ENCODE assay signal across 8 cellular contexts in genomic region chr1:227886993-227887696, GRCh38.
A peak's percentile ranks its signal among the peaks of the same experiment; 100 is the strongest.
DNase-seq lines count a peak whose midpoint lies in the region; ATAC-seq and TF ChIP-seq lines count a peak whose summit lies in the region.

No MANE protein-coding gene starts in this region.

- no peak for DNase-seq in CD14-positive monocyte (ENCODE audit: low spot score)
- DNase-seq in NT2/D1 (ENCODE audit: low read depth, low spot score): no peak
- peak in 6 of 10 donors; percentile 9 to 37 (median 22) for DNase-seq in dorsolateral prefrontal cortex
- DNase-seq in mesenchymal stem cell: peak; percentile 45
- peak; percentile 49 to 50 for DNase-seq in thyroid gland
- no peak for DNase-seq in globus pallidus (ENCODE audit: low spot score)
- DNase-seq in PC-9: no peak

- H3K14ac ChIP-seq in mesenchymal stem cell (ENCODE audit: low read length in 2 of 2): no peak overlapping the region

- H2BK5ac ChIP-seq in mesenchymal stem cell (ENCODE audit: low read depth, low read length, poor library complexity, severe bottlenecking): no peak overlapping the region

- TF ChIP-seq CTCF in CD14-positive monocyte (IDR thresholded peaks at IDR 0.05) (no peak), dorsolateral prefrontal cortex (IDR thresholded peaks at IDR 0.05 in 54 of 56, conservative IDR thresholded peaks at IDR 0.05 in 2 of 56; ENCODE audit: low read depth in 1 of 56, partially characterized antibody in 56 of 56) (no peak), thyroid gland (IDR thresholded peaks at IDR 0.05) (no peak), PC-9 (conservative IDR thresholded peaks at IDR 0.05) (no peak)

- H3K79me1 ChIP-seq in mesenchymal stem cell (replicated peaks; ENCODE audit: low read length, poor library complexity, severe bottlenecking): no peaks in the 10 kb centered on the region

- no TSS peak for BruUV-seq in PC-9 (replicated peaks; lab: Mats Ljungman, UMichigan)

- peak overlapping the region; percentile 27 for H4K8ac ChIP-seq in mesenchymal stem cell (ENCODE audit: low read length)

- H3K36me3 ChIP-seq in NT2/D1 (ENCODE audit: insufficient read depth, insufficient read length, low read length): no peaks in the 10 kb centered on the region
- no peaks in the 10 kb centered on the region for H3K36me3 ChIP-seq in mesenchymal stem cell (ENCODE audit: control insufficient read depth in 1 of 2, insufficient read depth in 2 of 2, low read depth in 1 of 2, low read length in 2 of 2)
- no peaks in the 10 kb centered on the region for H3K36me3 ChIP-seq in thyroid gland
- no peaks in the 10 kb centered on the region for H3K36me3 ChIP-seq in PC-9 (ENCODE audit: low read depth)

- H3K4me3 ChIP-seq in NT2/D1 (ENCODE audit: insufficient read length, low read depth) (peak overlapping the region; percentile 31), dorsolateral prefrontal cortex (peak overlapping the region; percentile 5 to 71 (median 48)), mesenchymal stem cell (ENCODE audit: insufficient read depth in 1 of 2, low read depth in 1 of 2, low read length in 2 of 2) (peak overlapping the region; percentile 15 to 33), thyroid gland (replicated peaks in 1 of 3) (peak overlapping the region; percentile 3 to 68 (median 52)), PC-9 (no peak overlapping the region)

- no peak overlapping the region for H4K91ac ChIP-seq in mesenchymal stem cell (ENCODE audit: low read length)

- peak overlapping the region; percentile 52 for H3K4me2 ChIP-seq in mesenchymal stem cell (ENCODE audit: low read length, poor library complexity, severe bottlenecking)
- H3K4me2 ChIP-seq in PC-9: no peak overlapping the region

- peak overlapping the region in 20 of 59 donors; percentile 14 to 78 (median 53) for H3K27ac ChIP-seq in dorsolateral prefrontal cortex
- no peak overlapping the region for H3K27ac ChIP-seq in mesenchymal stem cell (ENCODE audit: low read length, poor library complexity, severe bottlenecking)
- H3K27ac ChIP-seq in thyroid gland: peak overlapping the region; percentile 61 to 80 (median 73)
- no peak overlapping the region for H3K27ac ChIP-seq in PC-9

- CTCF ChIA-PET in PC-9 (lab: Charles Lee): no interaction called here

- peak overlapping the region; percentile 24 for H2BK120ac ChIP-seq in mesenchymal stem cell (ENCODE audit: low read depth, low read length)

- H3K4ac ChIP-seq in mesenchymal stem cell (ENCODE audit: low read depth in 1 of 2, low read length in 2 of 2): no peak overlapping the region

- H4K20me1 ChIP-seq in PC-9 (ENCODE audit: insufficient read depth): no peaks in the 10 kb centered on the region

- H3K9ac ChIP-seq in NT2/D1 (ENCODE audit: insufficient read length, low read depth) (peak overlapping the region; percentile 42), mesenchymal stem cell (ENCODE audit: low read length) (peak overlapping the region; percentile 43)

- H3K18ac ChIP-seq in mesenchymal stem cell (ENCODE audit: low read depth in 1 of 2, low read length in 2 of 2): no peak overlapping the region

- intact Hi-C loops in CD14-positive monocyte (cut with micrococcal nuclease) (no loop called here), dorsolateral prefrontal cortex (cut with DNase I) (no loop called here), thyroid gland (cut with DNase I) (no loop called here), PC-9 (cut with micrococcal nuclease; ENCODE audit: unreplicated experiment) (no loop called here)

- POLR2A ChIA-PET in PC-9 (lab: Charles Lee; ENCODE audit: unreplicated experiment): interaction anchor here (0.6 kb wide), 1 partner anchor 94 kb away, joined by 3 read pairs; no protein-coding TSS in a partner anchor

- H2AFZ ChIP-seq in mesenchymal stem cell (ENCODE audit: low read depth, low read length) (peak overlapping the region; percentile 7), PC-9 (no peak overlapping the region)

- no peak overlapping the region for H3K27ac Mint-ChIP-seq in CD14-positive monocyte

- no peaks in the 10 kb centered on the region for H3K36me3 Mint-ChIP-seq in CD14-positive monocyte

- peaks cover 2 to 4% (median 3%) of the 10 kb centered on the region in 3 donors for H3K27me3 Mint-ChIP-seq in CD14-positive monocyte (ENCODE audit: low read depth in 3 of 3)

- H3K9me3 Mint-ChIP-seq in CD14-positive monocyte: peaks cover 0 to 1% (median 0%) of the 10 kb centered on the region in 7 donors

- no peak overlapping the region for H3K23ac ChIP-seq in mesenchymal stem cell (ENCODE audit: low read length in 2 of 2)

- peaks cover 12% of the 10 kb centered on the region for H3K4me1 Mint-ChIP-seq in CD14-positive monocyte

- ATAC-seq in HG02938 (IDR thresholded peaks at IDR 0.05; ENCODE audit: unreplicated experiment): no peak

- H3K4me3 Mint-ChIP-seq in CD14-positive monocyte: peak overlapping the region; percentile 72 to 84

- H3K4me1 ChIP-seq in NT2/D1 (ENCODE audit: insufficient read depth, insufficient read length): peaks cover 31% of the 10 kb centered on the region
- peaks cover 50% of the 10 kb centered on the region for H3K4me1 ChIP-seq in mesenchymal stem cell (ENCODE audit: control insufficient read depth, insufficient read depth, low read depth, low read length)
- peaks cover 7 to 23% of the 10 kb centered on the region in 2 donors for H3K4me1 ChIP-seq in thyroid gland
- 0 out of 2 replicates have a peak, but pooled peaks cover 7% of the 10 kb centered on the region for H3K4me1 ChIP-seq in PC-9 (replicated peaks; ENCODE audit: insufficient read depth)

- no peak overlapping the region for H2BK12ac ChIP-seq in mesenchymal stem cell (ENCODE audit: low read length in 2 of 2)

- no peaks in the 10 kb centered on the region for H3K9me3 ChIP-seq in NT2/D1 (ENCODE audit: insufficient read depth, low read length)
- no peaks in the 10 kb centered on the region for H3K9me3 ChIP-seq in mesenchymal stem cell (ENCODE audit: control insufficient read depth, low read length)
- no peaks in the 10 kb centered on the region for H3K9me3 ChIP-seq in thyroid gland
- H3K9me3 ChIP-seq in PC-9 (ENCODE audit: insufficient read depth, low read depth): no peaks in the 10 kb centered on the region

- TF ChIP-seq POLR2A in thyroid gland (IDR thresholded peaks at IDR 0.05): no peak

- H3K27me3 ChIP-seq in NT2/D1 (ENCODE audit: insufficient read depth, insufficient read length): no peaks in the 10 kb centered on the region
- peaks cover 0 to 36% (median 7%) of the 10 kb centered on the region in 45 donors for H3K27me3 ChIP-seq in dorsolateral prefrontal cortex
- peaks cover 0 to 30% of the 10 kb centered on the region in 2 experiments for H3K27me3 ChIP-seq in mesenchymal stem cell (ENCODE audit: control insufficient read depth in 1 of 2, insufficient read depth in 1 of 2, low read length in 2 of 2)
- H3K27me3 ChIP-seq in thyroid gland: no peaks in the 10 kb centered on the region
- no peaks in the 10 kb centered on the region for H3K27me3 ChIP-seq in PC-9 (ENCODE audit: insufficient read depth, low read depth)

- H3K9me2 ChIP-seq in PC-9 (ENCODE audit: insufficient read depth): no peaks in the 10 kb centered on the region

- H3F3A ChIP-seq in PC-9 (ENCODE audit: insufficient read depth, low read depth): no peaks in the 10 kb centered on the region

- H3K79me2 ChIP-seq in PC-9 (ENCODE audit: low read depth): no peaks in the 10 kb centered on the region

- no peak overlapping the region for H2AK5ac ChIP-seq in mesenchymal stem cell (ENCODE audit: low read length, severe bottlenecking)

- WGBS in mesenchymal stem cell: 5% methylated on average over 20 of the region's 30 CpGs
- WGBS in thyroid gland, 2 donors: 0 to 1% methylated on average over 10 to 17 of the region's 30 CpGs

- H2BK15ac ChIP-seq in mesenchymal stem cell (ENCODE audit: low read depth, poor library complexity, severe bottlenecking): no peak overlapping the region

Comparison
In these comparisons a context has a peak if more than half of its experiments do, and no peak if none do; other contexts are left out.
1. DNase-seq: peak in dorsolateral prefrontal cortex (6 of 10), mesenchymal stem cell (single experiment) and thyroid gland (2 of 2); none in CD14-positive monocyte (single experiment), NT2/D1 (single experiment), globus pallidus (single experiment) and PC-9 (0 of 2).
2. H3K27ac ChIP-seq: peak in thyroid gland (3 of 3); none in mesenchymal stem cell (single experiment) and PC-9 (single experiment).